ENCODE assay signal across 2 cellular contexts in the genomic region with DNA sequence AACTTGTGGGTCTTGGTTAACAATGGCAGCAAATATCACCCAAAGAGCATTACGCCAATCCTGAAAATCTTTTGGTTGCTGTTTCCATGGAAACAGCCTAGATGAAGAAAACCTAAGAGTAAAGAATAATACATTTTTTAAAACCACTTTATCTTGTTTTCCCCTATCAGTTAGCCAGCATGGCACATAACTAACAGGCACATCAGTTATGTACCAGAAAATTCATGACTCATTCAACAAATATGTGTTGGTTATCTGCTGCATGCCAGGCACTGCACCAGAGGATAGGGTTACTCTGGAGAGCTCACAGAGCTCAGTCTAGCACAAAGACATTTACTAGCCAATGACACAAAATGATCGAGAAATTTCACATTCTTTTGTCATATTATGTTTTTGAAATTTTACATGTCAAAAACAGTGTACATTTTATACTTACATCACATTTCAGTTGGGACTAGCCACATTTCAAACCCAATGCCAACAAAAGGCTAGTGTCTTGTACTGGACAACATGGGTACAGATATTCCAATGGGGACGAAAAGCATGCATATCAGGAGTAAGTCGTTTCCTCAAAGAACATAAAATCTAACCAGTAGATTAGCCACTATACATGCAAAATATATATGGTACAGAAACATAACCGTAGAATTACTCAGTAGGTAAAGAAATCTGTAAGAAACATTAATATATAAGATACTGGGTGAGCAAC.
TF ChIP-seq lines count a peak whose summit lies in the region.

No MANE protein-coding gene starts in this region.

TF ChIP-seq in A549, 52 proteins besides CTCF, POLR2A, EP300 and RAD21:
- TF ChIP-seq MYC (IDR thresholded peaks at IDR 0.05; ENCODE audit: borderline replicate concordance, low read length) (no peak), PBX3 (IDR thresholded peaks at IDR 0.05) (no peak), FOSL2 (IDR thresholded peaks at IDR 0.05) (no peak), FOSL2 (CRISPR knock-in tag; IDR thresholded peaks at IDR 0.05) (peak; percentile 75), HOXB13 (CRISPR knock-in tag; IDR thresholded peaks at IDR 0.05; ENCODE audit: low read depth) (no peak), POLR2AphosphoS2 (conservative IDR thresholded peaks at IDR 0.05; ENCODE audit: low read length) (no peak)

TF ChIP-seq in IMR-90, 13 proteins besides CTCF, POLR2A, EP300 and RAD21:
- TF ChIP-seq, protein P1, sequence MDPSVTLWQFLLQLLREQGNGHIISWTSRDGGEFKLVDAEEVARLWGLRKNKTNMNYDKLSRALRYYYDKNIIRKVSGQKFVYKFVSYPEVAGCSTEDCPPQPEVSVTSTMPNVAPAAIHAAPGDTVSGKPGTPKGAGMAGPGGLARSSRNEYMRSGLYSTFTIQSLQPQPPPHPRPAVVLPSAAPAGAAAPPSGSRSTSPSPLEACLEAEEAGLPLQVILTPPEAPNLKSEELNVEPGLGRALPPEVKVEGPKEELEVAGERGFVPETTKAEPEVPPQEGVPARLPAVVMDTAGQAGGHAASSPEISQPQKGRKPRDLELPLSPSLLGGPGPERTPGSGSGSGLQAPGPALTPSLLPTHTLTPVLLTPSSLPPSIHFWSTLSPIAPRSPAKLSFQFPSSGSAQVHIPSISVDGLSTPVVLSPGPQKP (IDR thresholded peaks at IDR 0.05; ENCODE audit: borderline replicate concordance, low read depth, low read length): no peak
- TF ChIP-seq FOS (IDR thresholded peaks at IDR 0.05; ENCODE audit: low read depth, low read length): peak; percentile 73; the same call in 1 of the 2 replicates
